Comparison of ENCODE assay signal across 23 cellular contexts in the genomic region with DNA sequence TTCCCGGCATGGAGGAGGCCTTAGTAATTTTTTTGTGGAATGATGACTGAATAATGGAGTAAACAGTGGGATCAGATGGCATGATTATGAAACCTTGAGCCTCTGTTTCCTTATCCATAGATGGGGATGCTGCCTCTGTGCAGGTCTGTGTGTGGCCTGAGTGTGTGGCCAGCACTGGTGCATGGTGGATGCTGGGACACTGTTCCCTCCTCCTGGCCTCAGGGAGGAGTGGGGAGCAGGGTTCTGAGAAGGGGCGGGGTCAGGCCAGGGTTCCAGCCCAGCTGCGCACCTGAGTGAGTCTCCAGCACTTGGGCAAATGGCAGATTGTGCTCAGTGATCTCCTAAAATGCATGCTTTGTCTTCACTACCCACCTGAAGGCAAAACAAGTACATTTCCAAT.
DNase-seq lines count a peak whose midpoint lies in the region; ATAC-seq and TF ChIP-seq lines count a peak whose summit lies in the region.
"Had no signal": no experiment of that assay in that cellular context is flagged by ENCODE, and none has a peak within 500 bp of the region (broad histone marks: within the 10 kb centered on the region; RNA-seq: fewer than 3 reads in every experiment).

No MANE protein-coding gene starts in this region.

- H3K4me3 Mint-ChIP-seq in endodermal cell: no peak overlapping the region
- H3K4me3 Mint-ChIP-seq in CD8-positive, alpha-beta memory T cell: no peak overlapping the region
- H3K4me3 Mint-ChIP-seq: CD14-positive monocyte; CD4-positive, alpha-beta T cell had no signal

- H3K36me3 ChIP-seq in HCT116 (ENCODE audit: control insufficient read depth in 1 of 2, insufficient read depth in 2 of 2, low read length in 2 of 2) (no peaks in the 10 kb centered on the region), endodermal cell (ENCODE audit: control insufficient read depth, insufficient read depth, low read length) (no peaks in the 10 kb centered on the region), neuronal stem cell (replicated peaks in 1 of 2; ENCODE audit: control insufficient read depth in 2 of 2, insufficient read depth in 2 of 2, low read length in 2 of 2) (no peaks in the 10 kb centered on the region)
- no peaks in the 10 kb centered on the region for H3K36me3 ChIP-seq in CD8-positive, alpha-beta memory T cell (ENCODE audit: insufficient read depth, low read length)
- H3K36me3 ChIP-seq: BE2C; BLaER1 treated with 17β-estradiol and CSF1 and Interleukin-3, amounts not matched to agents 10 nM and 100 nM had no signal

- H3K4me1 ChIP-seq in HCT116 (ENCODE audit: control insufficient read depth in 1 of 2, insufficient read depth in 2 of 2, low read length in 2 of 2) (no peaks in the 10 kb centered on the region), endodermal cell (ENCODE audit: control insufficient read depth, insufficient read depth, low read length) (no peaks in the 10 kb centered on the region), neuronal stem cell (ENCODE audit: control insufficient read depth in 2 of 2, insufficient read depth in 1 of 2, low read depth in 1 of 2, low read length in 2 of 2) (peaks cover 0 to 5% of the 10 kb centered on the region in 2 donors)
- no peaks in the 10 kb centered on the region for H3K4me1 ChIP-seq in CD8-positive, alpha-beta memory T cell (ENCODE audit: insufficient read depth, low read length)
- H3K4me1 ChIP-seq: BE2C; BLaER1 treated with 17β-estradiol and CSF1 and Interleukin-3, amounts not matched to agents 10 nM and 100 nM; Caco-2 had no signal

- no peak overlapping the region for H3K4me3 ChIP-seq in HCT116 (replicated peaks in 1 of 2; ENCODE audit: low read depth in 1 of 2, low read length in 2 of 2)
- H3K4me3 ChIP-seq in endodermal cell (ENCODE audit: low read length): no peak overlapping the region
- H3K4me3 ChIP-seq in neuronal stem cell (ENCODE audit: low read length in 2 of 2): no peak overlapping the region
- no peak overlapping the region for H3K4me3 ChIP-seq in CD8-positive, alpha-beta memory T cell (ENCODE audit: low read length)
- H3K4me3 ChIP-seq: BLaER1 treated with 17β-estradiol and CSF1 and Interleukin-3, amounts not matched to agents 10 nM and 100 nM; GM12878; GM23248 had no signal

- H3K9me3 Mint-ChIP-seq in endodermal cell: no peaks in the 10 kb centered on the region
- peaks cover 0 to 4% (median 0%) of the 10 kb centered on the region in 5 donors for H3K9me3 Mint-ChIP-seq in CD8-positive, alpha-beta memory T cell
- H3K9me3 Mint-ChIP-seq: CD4-positive, alpha-beta T cell had no signal

- H2AK5ac ChIP-seq in neuronal stem cell (ENCODE audit: low read depth, low read length): no peak overlapping the region

- H3K4ac ChIP-seq in neuronal stem cell (ENCODE audit: low read length): no peak overlapping the region

- no peak overlapping the region for H3K23ac ChIP-seq in neuronal stem cell (ENCODE audit: low read depth, low read length, poor library complexity)

- DNase-seq in activated CD8-positive, alpha-beta memory T cell treated with anti-CD3 and anti-CD28 coated beads for 24 hours: peak; percentile 4
- DNase-seq in activated CD8-positive, alpha-beta memory T cell treated with anti-CD3 and anti-CD28 coated beads, Interleukin-2, amount 50 U/mL, for 48 hours: no peak
- DNase-seq in HCT116 (ENCODE audit: low read depth, low spot score) (no peak), endodermal cell (peak; percentile 23), neuronal stem cell (ENCODE audit: low spot score) (no peak), AG20443 (ENCODE audit: low spot score) (no peak), activated T-cell treated with anti-CD3 and anti-CD28 coated beads for 4 hours (no peak)
- DNase-seq in CD8-positive, alpha-beta memory T cell: no peak
- DNase-seq: AML-193; BE2C; Caco-2; CD4-positive, alpha-beta T cell; DMS153; DMS79; EL; GDM1; GM23248; H7; HCEC 1CT had no signal

- no TSS peak for BruUV-seq in HCT116 (replicated peaks; lab: Mats Ljungman, UMichigan)

- H2BK15ac ChIP-seq in neuronal stem cell (ENCODE audit: low read length): peak overlapping the region; percentile 10

- no peak overlapping the region for H2BK120ac ChIP-seq in neuronal stem cell (ENCODE audit: low read depth, low read length)

- H3K18ac ChIP-seq in neuronal stem cell (ENCODE audit: low read length): no peak overlapping the region

- CTCF ChIA-PET in HCT116 (lab: Charles Lee): no interaction called here
- CTCF ChIA-PET in CD8-positive, alpha-beta memory T cell (lab: Charles Lee): no interaction called here

- no peak overlapping the region for H2BK12ac ChIP-seq in neuronal stem cell (ENCODE audit: low read length)

- H3K27ac Mint-ChIP-seq in endodermal cell: no peak overlapping the region
- H3K27ac Mint-ChIP-seq in CD8-positive, alpha-beta memory T cell: no peak overlapping the region
- H3K27ac Mint-ChIP-seq: CD14-positive monocyte; CD4-positive, alpha-beta T cell had no signal

- peak; percentile 54 for ATAC-seq in HCT116
- ATAC-seq: GM12878 had no signal

- H3K27me3 Mint-ChIP-seq in endodermal cell (ENCODE audit: insufficient read depth): no peaks in the 10 kb centered on the region
- peaks cover 16 to 19% of the 10 kb centered on the region in 2 donors for H3K27me3 Mint-ChIP-seq in CD8-positive, alpha-beta memory T cell

- no peak overlapping the region for H3K14ac ChIP-seq in neuronal stem cell (ENCODE audit: low read length)

- no peak overlapping the region for H4K8ac ChIP-seq in neuronal stem cell (ENCODE audit: low read depth, low read length)

- POLR2A ChIA-PET in HCT116 (lab: Charles Lee): no interaction called here
- POLR2A ChIA-PET in CD8-positive, alpha-beta memory T cell (lab: Charles Lee): no interaction called here

- H4K91ac ChIP-seq in neuronal stem cell (ENCODE audit: low read depth, low read length, poor library complexity): no peak overlapping the region

- no peak for TF ChIP-seq RAD21 in HCT116 (IDR thresholded peaks at IDR 0.05; ENCODE audit: low read depth)

- H3K9me3 ChIP-seq in HCT116 (ENCODE audit: control insufficient read depth in 1 of 2, insufficient read depth in 1 of 2, low read depth in 1 of 2, low read length in 2 of 2) (no peaks in the 10 kb centered on the region), endodermal cell (ENCODE audit: control insufficient read depth, low read length) (no peaks in the 10 kb centered on the region), neuronal stem cell (replicated peaks in 1 of 2; ENCODE audit: control insufficient read depth in 2 of 2, insufficient read depth in 1 of 2, low read depth in 1 of 2, low read length in 2 of 2) (no peaks in the 10 kb centered on the region)
- H3K9me3 ChIP-seq in CD8-positive, alpha-beta memory T cell (ENCODE audit: low read length): no peaks in the 10 kb centered on the region
- H3K9me3 ChIP-seq: BE2C, Caco-2 had no signal

- TF ChIP-seq CTCF in HCT116 (IDR thresholded peaks at IDR 0.05 in 2 of 3, conservative IDR thresholded peaks at IDR 0.05 in 1 of 3; ENCODE audit: borderline replicate concordance in 1 of 3, insufficient read depth in 1 of 3, low read depth in 2 of 3, low read length in 2 of 3) (no peak), endodermal cell (conservative IDR thresholded peaks at IDR 0.05) (no peak)

- H3K9me2 ChIP-seq in HCT116 (ENCODE audit: insufficient read depth): no peaks in the 10 kb centered on the region

- RAD21 ChIA-PET in HCT116 (lab: Charles Lee; ENCODE audit: low non-redundant PET in 1 of 2, low total read pairs in 2 of 2, uncharacterized antibody in 2 of 2, unreplicated experiment in 2 of 2): no interaction called here

- intact Hi-C loops in HCT116 (cut with micrococcal nuclease): no loop called here

- no peaks in the 10 kb centered on the region for H3K36me3 Mint-ChIP-seq in endodermal cell (ENCODE audit: low read depth)
- H3K36me3 Mint-ChIP-seq in CD8-positive, alpha-beta memory T cell: no peaks in the 10 kb centered on the region
- H3K36me3 Mint-ChIP-seq: CD14-positive monocyte had no signal

- no peak overlapping the region for H3K9ac ChIP-seq in HCT116 (ENCODE audit: low read length)
- no peak overlapping the region for H3K9ac ChIP-seq in endodermal cell (ENCODE audit: extremely low read depth, low read length, poor library complexity, severe bottlenecking)
- H3K9ac ChIP-seq in neuronal stem cell (ENCODE audit: low read depth, low read length, poor library complexity): no peak overlapping the region
- H3K9ac ChIP-seq: BLaER1 treated with 17β-estradiol and CSF1 and Interleukin-3, amounts not matched to agents 10 nM and 100 nM; GM23248 had no signal

- H2AFZ ChIP-seq in HCT116 (ENCODE audit: low read depth, low read length, poor library complexity, severe bottlenecking) (no peak overlapping the region), neuronal stem cell (ENCODE audit: low read length) (no peak overlapping the region)
- H2AFZ ChIP-seq: GM23248 had no signal

- no peaks in the 10 kb centered on the region for H3K4me1 Mint-ChIP-seq in endodermal cell
- H3K4me1 Mint-ChIP-seq in CD8-positive, alpha-beta memory T cell: no peaks in the 10 kb centered on the region
- H3K4me1 Mint-ChIP-seq: CD14-positive monocyte had no signal

- no peaks in the 10 kb centered on the region for H3K79me2 ChIP-seq in HCT116 (ENCODE audit: insufficient read depth, low read length)

- H3K27ac ChIP-seq in HCT116 (ENCODE audit: low read depth, low read length): no peak overlapping the region
- no peak overlapping the region for H3K27ac ChIP-seq in endodermal cell (ENCODE audit: low read depth, low read length)
- H3K27ac ChIP-seq in neuronal stem cell (replicated peaks; ENCODE audit: low read length): no peak overlapping the region
- H3K27ac ChIP-seq in CD8-positive, alpha-beta memory T cell (ENCODE audit: low read depth, low read length): no peak overlapping the region
- H3K27ac ChIP-seq: 22Rv1; BLaER1 treated with 17β-estradiol and CSF1 and Interleukin-3, amounts not matched to agents 10 nM and 100 nM; GM23248 had no signal

- no peak overlapping the region for H3K4me2 ChIP-seq in HCT116 (ENCODE audit: low read length)
- no peak overlapping the region for H3K4me2 ChIP-seq in neuronal stem cell (ENCODE audit: insufficient read depth, low read length, poor library complexity, severe bottlenecking)
- H3K4me2 ChIP-seq: BLaER1 treated with 17β-estradiol and CSF1 and Interleukin-3, amounts not matched to agents 10 nM and 100 nM had no signal

- no peaks in the 10 kb centered on the region for H3K79me1 ChIP-seq in neuronal stem cell (ENCODE audit: low read depth, low read length)

- no peak overlapping the region for H2BK5ac ChIP-seq in neuronal stem cell (ENCODE audit: low read length)

- 95% methylated on average over 3 of the region's 3 CpGs; no CpG with 5 or more reads in 1 of the 2 experiments for WGBS in endodermal cell (ENCODE audit: insufficient coverage in 1 of 2, insufficient read length in 1 of 2), 2 experiments
- WGBS in neuronal stem cell (ENCODE audit: extremely low coverage in 2 of 2, insufficient read length in 2 of 2, insufficient replicate concordance in 1 of 2), 2 donors: no CpG with 5 or more reads among the region's 3 CpGs

- no peaks in the 10 kb centered on the region for H4K20me1 ChIP-seq in HCT116 (ENCODE audit: insufficient read depth)
- H4K20me1 ChIP-seq: BLaER1 treated with 17β-estradiol and CSF1 and Interleukin-3, amounts not matched to agents 10 nM and 100 nM had no signal

- no peak for TF ChIP-seq POLR2A in HCT116 (IDR thresholded peaks at IDR 0.05; ENCODE audit: borderline replicate concordance, extremely low read depth, insufficient read depth, insufficient read length)

- H3K27me3 ChIP-seq in HCT116 (ENCODE audit: insufficient read depth, low read length) (peaks cover 60% of the 10 kb centered on the region), endodermal cell (ENCODE audit: control insufficient read depth, insufficient read depth, low read length, poor library complexity, severe bottlenecking) (no peaks in the 10 kb centered on the region), neuronal stem cell (ENCODE audit: control insufficient read depth in 3 of 3, insufficient read depth in 3 of 3, low read depth in 1 of 3, low read length in 3 of 3) (peaks cover 0 to 12% (median 0%) of the 10 kb centered on the region in 3 experiments)
- no peaks in the 10 kb centered on the region for H3K27me3 ChIP-seq in CD8-positive, alpha-beta memory T cell (ENCODE audit: insufficient read depth, low read length, poor library complexity, severe bottlenecking)
- H3K27me3 ChIP-seq: BLaER1 treated with 17β-estradiol and CSF1 and Interleukin-3, amounts not matched to agents 10 nM and 100 nM had no signal

Comparison
In these comparisons a context has a peak if more than half of its experiments do, and no peak if none do; other contexts are left out.
1. DNase-seq: peak in activated CD8-positive, alpha-beta memory T cell treated with anti-CD3 and anti-CD28 coated beads for 24 hours (single experiment) and endodermal cell (single experiment); none in activated CD8-positive, alpha-beta memory T cell treated with anti-CD3 and anti-CD28 coated beads, Interleukin-2, amount 50 U/mL, for 48 hours (single experiment), HCT116 (single experiment), neuronal stem cell (single experiment), CD8-positive, alpha-beta memory T cell (0 of 5), AG20443 (single experiment) and activated T-cell treated with anti-CD3 and anti-CD28 coated beads for 4 hours (single experiment).